Comparison of ENCODE assay signal across 14 cellular contexts in genomic region chr2:43513216-43513615, GRCh38.
DNase-seq lines count a peak whose midpoint lies in the region; ATAC-seq and FAIRE-seq lines count a peak whose summit lies in the region.
"Had no signal": no experiment of that assay in that cellular context is flagged by ENCODE, and none has a peak within 500 bp of the region (broad histone marks: within the 10 kb centered on the region; RNA-seq: fewer than 3 reads in every experiment).

No MANE protein-coding gene starts in this region.

- peak; percentile 69 for ATAC-seq in GM19467 (IDR thresholded peaks at IDR 0.05; ENCODE audit: unreplicated experiment)
- ATAC-seq in HG03342 (IDR thresholded peaks at IDR 0.05; ENCODE audit: unreplicated experiment): peak; percentile 63
- peak; percentile 43 for ATAC-seq in left ventricle myocardium superior

- no peak for FAIRE-seq in urothelium cell line (lab: Jason Lieb, UNC)
- FAIRE-seq: endometrium, G401.6 had no signal

- DNase-seq in GM03348 (ENCODE audit: low spot score): peak; percentile 7
- no peak for DNase-seq in left ventricle myocardium superior
- no peak for DNase-seq in urothelium cell line (ENCODE audit: low spot score)
- no peak for DNase-seq in cerebellum (ENCODE audit: low spot score)
- DNase-seq in NCI-H2029 treated with DMSO at 0.1 percent for 48 hours (lab: John Stamatoyannopoulos, UW): no peak
- no peak for DNase-seq in midbrain (lab: John Stamatoyannopoulos, UW)
- DNase-seq: activated CD4-positive, alpha-beta T cell treated with anti-CD3 and anti-CD28 coated beads, Interleukin-2, amount 50 U/mL, for 48 hours; activated naive CD8-positive, alpha-beta T cell treated with anti-CD3 and anti-CD28 coated beads, Interleukin-2, amount 10 ng/mL, durations not matched to agents 7 days and 5 days; MV-4-11; NCI-H774 had no signal

- intact Hi-C loops in left ventricle myocardium superior (cut with micrococcal nuclease): no loop called here
